Comparison of ENCODE assay signal across 32 cellular contexts in the genomic region with DNA sequence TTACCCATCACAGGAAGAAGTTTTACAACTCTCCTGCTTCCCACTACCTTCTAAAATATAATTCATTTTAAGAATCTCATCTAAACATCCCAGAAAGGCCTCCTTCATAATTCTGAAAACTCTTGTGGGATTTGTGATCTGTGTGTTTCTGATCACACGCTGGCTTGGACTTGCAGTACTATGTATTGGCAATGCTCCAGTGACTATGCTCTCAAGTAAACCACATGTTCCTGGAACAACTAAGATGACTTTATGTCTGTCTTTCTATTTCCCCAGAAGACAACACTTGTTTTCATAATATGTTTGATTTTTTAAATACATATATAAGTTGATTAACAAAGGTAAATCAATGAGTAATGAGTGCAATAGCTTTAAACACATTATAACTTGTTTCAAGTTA.
A peak's percentile ranks its signal among the peaks of the same experiment; 100 is the strongest.
DNase-seq lines count a peak whose midpoint lies in the region; ATAC-seq and TF ChIP-seq lines count a peak whose summit lies in the region.
"Had no signal": no experiment of that assay in that cellular context is flagged by ENCODE, and none has a peak within 500 bp of the region (broad histone marks: within the 10 kb centered on the region; RNA-seq: fewer than 3 reads in every experiment).

No MANE protein-coding gene starts in this region.

- 100% methylated on average over 1 of the region's 1 CpG; no CpG with 5 or more reads in 1 of the 2 experiments for WGBS in endodermal cell (ENCODE audit: insufficient coverage in 1 of 2, insufficient read length in 1 of 2), 2 experiments

- H3K4me1 Mint-ChIP-seq in GM23338 (peaks cover 57% of the 10 kb centered on the region), endodermal cell (peaks cover 16% of the 10 kb centered on the region)
- H3K4me1 Mint-ChIP-seq in activated CD4-positive, alpha-beta memory T cell treated with anti-CD3 and anti-CD28 coated beads, Interleukin-2, amount 10 ng/mL, durations not matched to agents 7 days and 5 days = no peaks in the 10 kb centered on the region
- no peaks in the 10 kb centered on the region for H3K4me1 Mint-ChIP-seq in naive thymus-derived CD8-positive, alpha-beta T cell
- H3K4me1 Mint-ChIP-seq: natural killer cell had no signal

- peaks cover 14% of the 10 kb centered on the region for H3K9me3 Mint-ChIP-seq in GM23338
- H3K9me3 Mint-ChIP-seq in endodermal cell = peaks cover 40% of the 10 kb centered on the region
- peaks cover 17% of the 10 kb centered on the region for H3K9me3 Mint-ChIP-seq in activated CD4-positive, alpha-beta memory T cell treated with anti-CD3 and anti-CD28 coated beads, Interleukin-2, amount 10 ng/mL, durations not matched to agents 7 days and 5 days
- peaks cover 0 to 14% (median 2%) of the 10 kb centered on the region in 9 donors for H3K9me3 Mint-ChIP-seq in naive thymus-derived CD8-positive, alpha-beta T cell
- H3K9me3 Mint-ChIP-seq: activated CD8-positive, alpha-beta T cell treated with anti-CD3 and anti-CD28 coated beads for 36 hours had no signal

- H3K9me2 ChIP-seq in GM23338 (ENCODE audit: insufficient read depth) = 0 out of 2 replicates have a peak, but pooled peaks cover 3% of the 10 kb centered on the region

- TF ChIP-seq CTCF in GM23338 (conservative IDR thresholded peaks at IDR 0.05; ENCODE audit: low read depth in 2 of 2) (no peak), VCaP (conservative IDR thresholded peaks at IDR 0.05) (no peak), endodermal cell (conservative IDR thresholded peaks at IDR 0.05) (no peak)

- H3F3A ChIP-seq in GM23338 (replicated peaks; ENCODE audit: low read depth) = no peaks in the 10 kb centered on the region

- no peaks in the 10 kb centered on the region for H4K20me1 ChIP-seq in GM23338 (replicated peaks; ENCODE audit: insufficient read depth)
- H4K20me1 ChIP-seq: BLaER1 treated with 17β-estradiol and CSF1 and Interleukin-3, amounts not matched to agents 10 nM and 100 nM had no signal

- H3K4me1 ChIP-seq in GM23338 (ENCODE audit: insufficient read depth) (peaks cover 18% of the 10 kb centered on the region), endodermal cell (ENCODE audit: control insufficient read depth, insufficient read depth, low read length) (peaks cover 12% of the 10 kb centered on the region)
- H3K4me1 ChIP-seq: prostate gland, tibial artery had no signal

- H3K27ac Mint-ChIP-seq in GM23338 = no peak overlapping the region
- H3K27ac Mint-ChIP-seq in endodermal cell = no peak overlapping the region
- H3K27ac Mint-ChIP-seq in activated CD4-positive, alpha-beta memory T cell treated with anti-CD3 and anti-CD28 coated beads, Interleukin-2, amount 10 ng/mL, durations not matched to agents 7 days and 5 days = no peak overlapping the region
- H3K27ac Mint-ChIP-seq in naive thymus-derived CD8-positive, alpha-beta T cell = no peak overlapping the region
- H3K27ac Mint-ChIP-seq: activated CD8-positive, alpha-beta T cell treated with anti-CD3 and anti-CD28 coated beads for 36 hours; activated T-helper 1 cell treated with anti-CD3 and anti-CD28 coated beads, Interleukin-12 subunit alpha, Interleukin-12 subunit beta, Interleukin-2, Interleukin-4 antibody, amounts not matched to agents 30 ng/mL and 10 ng/mL and 1 ng/mL, durations not matched to agents 14 hours and 24 hours and 36 hours; natural killer cell had no signal

- H3K27me3 ChIP-seq in GM23338 (ENCODE audit: insufficient read depth) = no peaks in the 10 kb centered on the region
- no peaks in the 10 kb centered on the region for H3K27me3 ChIP-seq in endodermal cell (ENCODE audit: control insufficient read depth, insufficient read depth, low read length, poor library complexity, severe bottlenecking)
- H3K27me3 ChIP-seq: BLaER1 treated with 17β-estradiol and CSF1 and Interleukin-3, amounts not matched to agents 10 nM and 100 nM; brain microvascular endothelial cell; tibial artery had no signal

- CTCF ChIA-PET in activated CD4-positive, alpha-beta memory T cell treated with anti-CD3 and anti-CD28 coated beads, Interleukin-2, amount 10 ng/mL, durations not matched to agents 7 days and 5 days (lab: Charles Lee) = no interaction called here

- no peak overlapping the region for H3K4me3 ChIP-seq in GM23338
- H3K4me3 ChIP-seq in endodermal cell (ENCODE audit: low read length) = peak overlapping the region; percentile 63
- H3K4me3 ChIP-seq: BLaER1 treated with 17β-estradiol and CSF1 and Interleukin-3, amounts not matched to agents 10 nM and 100 nM; GM23248; lung; prostate gland; tibial artery had no signal

- H3K36me3 ChIP-seq in GM23338 (ENCODE audit: insufficient read depth) = no peaks in the 10 kb centered on the region
- H3K36me3 ChIP-seq in endodermal cell (ENCODE audit: control insufficient read depth, insufficient read depth, low read length) = no peaks in the 10 kb centered on the region
- H3K36me3 ChIP-seq: BLaER1 treated with 17β-estradiol and CSF1 and Interleukin-3, amounts not matched to agents 10 nM and 100 nM; brain microvascular endothelial cell; prostate gland; tibial artery had no signal

- H3K4me3 Mint-ChIP-seq in GM23338 (no peak overlapping the region), endodermal cell (no peak overlapping the region)
- H3K4me3 Mint-ChIP-seq in activated CD4-positive, alpha-beta memory T cell treated with anti-CD3 and anti-CD28 coated beads, Interleukin-2, amount 10 ng/mL, durations not matched to agents 7 days and 5 days = no peak overlapping the region
- no peak overlapping the region for H3K4me3 Mint-ChIP-seq in naive thymus-derived CD8-positive, alpha-beta T cell
- H3K4me3 Mint-ChIP-seq: activated CD8-positive, alpha-beta T cell treated with anti-CD3 and anti-CD28 coated beads for 36 hours; activated T-helper 1 cell treated with anti-CD3 and anti-CD28 coated beads, Interleukin-12 subunit alpha, Interleukin-12 subunit beta, Interleukin-2, Interleukin-4 antibody, amounts not matched to agents 30 ng/mL and 10 ng/mL and 1 ng/mL, durations not matched to agents 14 hours and 24 hours and 36 hours; natural killer cell had no signal

- H2AFZ ChIP-seq in GM23338 = no peak overlapping the region
- H2AFZ ChIP-seq: GM23248 had no signal

- H3K27ac ChIP-seq in GM23338 (ENCODE audit: low read depth) (peak overlapping the region; percentile 65), VCaP (peak overlapping the region; percentile 57; the same call in 1 of the 2 replicates), endodermal cell (ENCODE audit: low read depth, low read length) (no peak overlapping the region)
- H3K27ac ChIP-seq: BLaER1 treated with 17β-estradiol and CSF1 and Interleukin-3, amounts not matched to agents 10 nM and 100 nM; brain microvascular endothelial cell; epithelial cell of prostate; GM23248; KMS-11; prostate gland; tibial artery had no signal

- H3K9me3 ChIP-seq in endodermal cell (ENCODE audit: control insufficient read depth, low read length) = peaks cover 25% of the 10 kb centered on the region
- H3K9me3 ChIP-seq: BLaER1 treated with 17β-estradiol and CSF1 and Interleukin-3, amounts not matched to agents 10 nM and 100 nM; prostate gland; tibial artery had no signal

- no peak overlapping the region for H3K4me2 ChIP-seq in GM23338
- H3K4me2 ChIP-seq: BLaER1 treated with 17β-estradiol and CSF1 and Interleukin-3, amounts not matched to agents 10 nM and 100 nM; KMS-11 had no signal

- POLR2A ChIA-PET in activated CD4-positive, alpha-beta memory T cell treated with anti-CD3 and anti-CD28 coated beads, Interleukin-2, amount 10 ng/mL, durations not matched to agents 7 days and 5 days (lab: Charles Lee) = no interaction called here
- POLR2A ChIA-PET in naive thymus-derived CD8-positive, alpha-beta T cell (lab: Charles Lee) = no interaction called here

- H3K9ac ChIP-seq in endodermal cell (ENCODE audit: extremely low read depth, low read length, poor library complexity, severe bottlenecking) = no peak overlapping the region
- H3K9ac ChIP-seq: BLaER1 treated with 17β-estradiol and CSF1 and Interleukin-3, amounts not matched to agents 10 nM and 100 nM; GM23248; KMS-11 had no signal

- H3K79me2 ChIP-seq in GM23338 (replicated peaks; ENCODE audit: insufficient read depth) = no peaks in the 10 kb centered on the region

- no peak for DNase-seq in GM23338 (ENCODE audit: low spot score)
- DNase-seq in endodermal cell = no peak
- DNase-seq in iris pigment epithelial cell (ENCODE audit: low read depth) = peak; percentile 6
- DNase-seq in activated CD4-positive, alpha-beta memory T cell treated with anti-CD3 and anti-CD28 coated beads, Interleukin-2, amount 10 ng/mL, durations not matched to agents 7 days and 5 days = no peak
- DNase-seq in naive thymus-derived CD8-positive, alpha-beta T cell = no peak
- DNase-seq: activated CD4-positive, alpha-beta T cell treated with anti-CD3 and anti-CD28 coated beads for 1 hour; activated CD8-positive, alpha-beta memory T cell treated with anti-CD3 and anti-CD28 coated beads, Interleukin-2, amount 50 U/mL, for 48 hours; activated CD8-positive, alpha-beta T cell treated with anti-CD3 and anti-CD28 coated beads for 36 hours; activated naive CD4-positive, alpha-beta T cell treated with Interleukin-2 at 50 U/mL for 16 hours; brain microvascular endothelial cell; GM23248; hippocampal formation; MM.1S; natural killer cell; NCI-H1105 treated with DMSO at 0.1 percent for 48 hours; NCI-H1930; NCI-H69; occipital lobe; SHP77; stimulated activated CD4-positive, alpha-beta T cell treated with anti-CD3 and anti-CD28 coated beads, Interleukin-4, amount 100 ng/mL, for 24 hours; T-helper 2 cell; tibial artery had no signal

- H3K36me3 Mint-ChIP-seq in GM23338 (ENCODE audit: low read depth) (peaks cover 42% of the 10 kb centered on the region), endodermal cell (ENCODE audit: low read depth) (peaks cover 9% of the 10 kb centered on the region)
- H3K36me3 Mint-ChIP-seq in activated CD4-positive, alpha-beta memory T cell treated with anti-CD3 and anti-CD28 coated beads, Interleukin-2, amount 10 ng/mL, durations not matched to agents 7 days and 5 days (ENCODE audit: low read depth) = no peaks in the 10 kb centered on the region
- peaks cover 0 to 5% (median 0%) of the 10 kb centered on the region in 3 donors for H3K36me3 Mint-ChIP-seq in naive thymus-derived CD8-positive, alpha-beta T cell
- H3K36me3 Mint-ChIP-seq: natural killer cell had no signal

- H3K27me3 Mint-ChIP-seq in GM23338 (ENCODE audit: insufficient read depth, low read depth, poor library complexity) (no peaks in the 10 kb centered on the region), endodermal cell (ENCODE audit: insufficient read depth) (no peaks in the 10 kb centered on the region)
- no peaks in the 10 kb centered on the region for H3K27me3 Mint-ChIP-seq in activated CD4-positive, alpha-beta memory T cell treated with anti-CD3 and anti-CD28 coated beads, Interleukin-2, amount 10 ng/mL, durations not matched to agents 7 days and 5 days
- no peaks in the 10 kb centered on the region for H3K27me3 Mint-ChIP-seq in naive thymus-derived CD8-positive, alpha-beta T cell
- H3K27me3 Mint-ChIP-seq: activated CD8-positive, alpha-beta T cell treated with anti-CD3 and anti-CD28 coated beads for 36 hours had no signal

- ATAC-seq in GM23338 (no peak), HG03457 (IDR thresholded peaks at IDR 0.05; ENCODE audit: unreplicated experiment) (no peak)
- ATAC-seq in naive thymus-derived CD8-positive, alpha-beta T cell = no peak
- ATAC-seq: activated CD8-positive, alpha-beta T cell treated with anti-CD3 and anti-CD28 coated beads for 36 hours; natural killer cell; Panc1; sciatic nerve had no signal

TF ChIP-seq in GM23338, 12 proteins besides CTCF, POLR2A, EP300 and RAD21 (continues in another document):
- TF ChIP-seq STAT1 (IDR thresholded peaks at IDR 0.05; ENCODE audit: unreplicated experiment) = no peak
